In genomic region chr6:98834060-98835031, GRCh38 we compare ENCODE assay signal across 7 cellular contexts. TPM values are rescaled to one million over a fixed set of nuclear protein-coding genes. Genes with fewer than 3 reads are reported as not detected.
DNase-seq lines count a peak whose midpoint lies in the region; ATAC-seq and TF ChIP-seq lines count a peak whose summit lies in the region.

Gene POU3F2, plus strand, starts transcription at chr6:98834574. Its CDS starts 300 bp downstream, at chr6:98834874.

- DNase-seq in NCI-H2081 (lab: John Stamatoyannopoulos, UW) (peak; percentile 96 to 97), WTC11 (ENCODE audit: low spot score) (peak; percentile 94), cerebellum (ENCODE audit: low spot score) (peak; percentile 68), kidney tubule cell (ENCODE audit: low spot score) (peak; percentile 77)
- DNase-seq in stimulated activated CD4-positive, alpha-beta T cell treated with anti-CD3 and anti-CD28 coated beads, Interleukin-15, amount 100 ng/mL, for 24 hours, result peak; percentile 79

- ATAC-seq in GM18520 (IDR thresholded peaks at IDR 0.05; ENCODE audit: unreplicated experiment) (peak; percentile 75), HG03039 (IDR thresholded peaks at IDR 0.05; ENCODE audit: unreplicated experiment) (peak; percentile 89), WTC11 (peak; percentile 61)

- POLR2A ChIA-PET in WTC11 (lab: Charles Lee), result interaction anchor here (0.5 to 1.6 kb wide), 3 partner anchors 9 to 498 kb away, joined by 3 to 14 read pairs (median 3); no protein-coding TSS in a partner anchor

- H3K27me3 Mint-ChIP-seq in WTC11 (ENCODE audit: low read depth), result peaks cover 97% of the 10 kb centered on the region

- peaks cover 58% of the 10 kb centered on the region for H3K4me1 Mint-ChIP-seq in WTC11

- H3K27ac Mint-ChIP-seq in WTC11, result no peak within 1 kb of the TSS

- CTCF ChIA-PET in WTC11 (lab: Charles Lee), result interaction anchor here (0.7 to 2.5 kb wide), 7 partner anchors 9 to 1310 kb away, joined by 3 to 10 read pairs (median 5); no protein-coding TSS in a partner anchor

- peak within 1 kb of the TSS; percentile 76 for H3K4me3 Mint-ChIP-seq in WTC11

- H3K9me3 Mint-ChIP-seq in WTC11, result no peaks in the 10 kb centered on the region

- TF ChIP-seq CTCF in WTC11 (IDR thresholded peaks at IDR 0.05), result no peak

- H3K36me3 Mint-ChIP-seq in WTC11, result no peaks in the 10 kb centered on the region

TF ChIP-seq in WTC11, 78 proteins besides CTCF, POLR2A, EP300 and RAD21:
- TF ChIP-seq FOXP1 (CRISPR knock-in tag; IDR thresholded peaks at IDR 0.05; ENCODE audit: borderline replicate concordance) (0 out of 2 replicates have a peak, but pooled peaks have one; percentile 55), ZNF138 (CRISPR knock-in tag; conservative IDR thresholded peaks at IDR 0.05) (no peak), NR3C1 (CRISPR knock-in tag; conservative IDR thresholded peaks at IDR 0.05; ENCODE audit: low read depth) (no peak), ZNF263 (CRISPR knock-in tag; IDR thresholded peaks at IDR 0.05; ENCODE audit: low read depth) (peak; percentile 87), NFYB (CRISPR knock-in tag; conservative IDR thresholded peaks at IDR 0.05; ENCODE audit: low read depth) (0 out of 2 replicates have a peak, but pooled peaks have one; percentile 52), GABPB1 (CRISPR knock-in tag; IDR thresholded peaks at IDR 0.05) (no peak)
- TF ChIP-seq, protein P1, sequence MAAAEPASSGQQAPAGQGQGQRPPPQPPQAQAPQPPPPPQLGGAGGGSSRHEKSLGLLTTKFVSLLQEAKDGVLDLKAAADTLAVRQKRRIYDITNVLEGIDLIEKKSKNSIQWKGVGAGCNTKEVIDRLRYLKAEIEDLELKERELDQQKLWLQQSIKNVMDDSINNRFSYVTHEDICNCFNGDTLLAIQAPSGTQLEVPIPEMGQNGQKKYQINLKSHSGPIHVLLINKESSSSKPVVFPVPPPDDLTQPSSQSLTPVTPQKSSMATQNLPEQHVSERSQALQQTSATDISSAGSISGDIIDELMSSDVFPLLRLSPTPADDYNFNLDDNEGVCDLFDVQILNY (CRISPR knock-in tag; IDR thresholded peaks at IDR 0.05), result 0 out of 2 replicates have a peak, but pooled peaks have one; percentile 29
- TF ChIP-seq, protein P2, sequence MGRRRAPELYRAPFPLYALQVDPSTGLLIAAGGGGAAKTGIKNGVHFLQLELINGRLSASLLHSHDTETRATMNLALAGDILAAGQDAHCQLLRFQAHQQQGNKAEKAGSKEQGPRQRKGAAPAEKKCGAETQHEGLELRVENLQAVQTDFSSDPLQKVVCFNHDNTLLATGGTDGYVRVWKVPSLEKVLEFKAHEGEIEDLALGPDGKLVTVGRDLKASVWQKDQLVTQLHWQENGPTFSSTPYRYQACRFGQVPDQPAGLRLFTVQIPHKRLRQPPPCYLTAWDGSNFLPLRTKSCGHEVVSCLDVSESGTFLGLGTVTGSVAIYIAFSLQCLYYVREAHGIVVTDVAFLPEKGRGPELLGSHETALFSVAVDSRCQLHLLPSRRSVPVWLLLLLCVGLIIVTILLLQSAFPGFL (CRISPR knock-in tag; IDR thresholded peaks at IDR 0.05; ENCODE audit: borderline replicate concordance), result no peak
- TF ChIP-seq, protein P3, sequence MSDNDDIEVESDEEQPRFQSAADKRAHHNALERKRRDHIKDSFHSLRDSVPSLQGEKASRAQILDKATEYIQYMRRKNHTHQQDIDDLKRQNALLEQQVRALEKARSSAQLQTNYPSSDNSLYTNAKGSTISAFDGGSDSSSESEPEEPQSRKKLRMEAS (CRISPR knock-in tag; IDR thresholded peaks at IDR 0.05), result 0 out of 2 replicates have a peak, but pooled peaks have one; percentile 18
- TF ChIP-seq, protein P4, sequence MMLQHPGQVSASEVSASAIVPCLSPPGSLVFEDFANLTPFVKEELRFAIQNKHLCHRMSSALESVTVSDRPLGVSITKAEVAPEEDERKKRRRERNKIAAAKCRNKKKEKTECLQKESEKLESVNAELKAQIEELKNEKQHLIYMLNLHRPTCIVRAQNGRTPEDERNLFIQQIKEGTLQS (CRISPR knock-in tag; conservative IDR thresholded peaks at IDR 0.05), result no peak
- TF ChIP-seq, protein P5, sequence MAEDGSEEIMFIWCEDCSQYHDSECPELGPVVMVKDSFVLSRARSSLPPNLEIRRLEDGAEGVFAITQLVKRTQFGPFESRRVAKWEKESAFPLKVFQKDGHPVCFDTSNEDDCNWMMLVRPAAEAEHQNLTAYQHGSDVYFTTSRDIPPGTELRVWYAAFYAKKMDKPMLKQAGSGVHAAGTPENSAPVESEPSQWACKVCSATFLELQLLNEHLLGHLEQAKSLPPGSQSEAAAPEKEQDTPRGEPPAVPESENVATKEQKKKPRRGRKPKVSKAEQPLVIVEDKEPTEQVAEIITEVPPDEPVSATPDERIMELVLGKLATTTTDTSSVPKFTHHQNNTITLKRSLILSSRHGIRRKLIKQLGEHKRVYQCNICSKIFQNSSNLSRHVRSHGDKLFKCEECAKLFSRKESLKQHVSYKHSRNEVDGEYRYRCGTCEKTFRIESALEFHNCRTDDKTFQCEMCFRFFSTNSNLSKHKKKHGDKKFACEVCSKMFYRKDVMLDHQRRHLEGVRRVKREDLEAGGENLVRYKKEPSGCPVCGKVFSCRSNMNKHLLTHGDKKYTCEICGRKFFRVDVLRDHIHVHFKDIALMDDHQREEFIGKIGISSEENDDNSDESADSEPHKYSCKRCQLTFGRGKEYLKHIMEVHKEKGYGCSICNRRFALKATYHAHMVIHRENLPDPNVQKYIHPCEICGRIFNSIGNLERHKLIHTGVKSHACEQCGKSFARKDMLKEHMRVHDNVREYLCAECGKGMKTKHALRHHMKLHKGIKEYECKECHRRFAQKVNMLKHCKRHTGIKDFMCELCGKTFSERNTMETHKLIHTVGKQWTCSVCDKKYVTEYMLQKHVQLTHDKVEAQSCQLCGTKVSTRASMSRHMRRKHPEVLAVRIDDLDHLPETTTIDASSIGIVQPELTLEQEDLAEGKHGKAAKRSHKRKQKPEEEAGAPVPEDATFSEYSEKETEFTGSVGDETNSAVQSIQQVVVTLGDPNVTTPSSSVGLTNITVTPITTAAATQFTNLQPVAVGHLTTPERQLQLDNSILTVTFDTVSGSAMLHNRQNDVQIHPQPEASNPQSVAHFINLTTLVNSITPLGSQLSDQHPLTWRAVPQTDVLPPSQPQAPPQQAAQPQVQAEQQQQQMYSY (CRISPR knock-in tag; IDR thresholded peaks at IDR 0.05), result peak; percentile 63

RNA-seq across cellular contexts. Expression of gene POU3F2, which starts in this region (rescaled TPM):
- 0.07 to 0.14 TPM (median 0.14 TPM) in 3 replicates for total RNA-seq in WTC11 (2021)
- 27.4 TPM for total RNA-seq in cerebellum

Comparison
In these comparisons a context has a peak if more than half of its experiments do, and no peak if none do; other contexts are left out.
1. Peak in every context shown above with its lines: DNase-seq and ATAC-seq.
2. RNA of gene POU3F2 (total RNA-seq): 27.4 TPM in cerebellum (single experiment); 0.07 to 0.14 TPM in WTC11; every median in the first group is over 10 times any median in the second.
3. Peak in DNase-seq and ATAC-seq in WTC11; RNA of the gene not detected or under 1 TPM.